In genomic region chr19:19071897-19072296, GRCh38 we compare ENCODE assay signal across 20 cellular contexts.
"Had no signal": no experiment of that assay in that cellular context is flagged by ENCODE, and none has a peak within 500 bp of the region (broad histone marks: within the 10 kb centered on the region; RNA-seq: fewer than 3 reads in every experiment).

No MANE protein-coding gene starts in this region.

- H3K9me3 ChIP-seq: MG63, SK-N-SH had no signal

- H3K4me3 ChIP-seq: MG63 had no signal

- H3K9ac ChIP-seq: SK-N-SH had no signal

- DNase-seq: Karpas-422, KG1, MG63, NCI-H1092 treated with DMSO at 0.1 percent for 48 hours, NCI-H1436, NCI-H187, NCI-H2029, NCI-H2081 treated with DMSO at 0.1 percent for 48 hours, NCI-H2171, NCI-H226, NCI-H446, NCI-H510A, NCI-H524 treated with DMSO at 0.1 percent for 48 hours, NCI-H69, NCI-H774, RPMI8226, SHP77, SK-N-SH, SW 1271 had no signal

- H3K27me3 ChIP-seq: MG63 had no signal

- H3K36me3 ChIP-seq: MG63 had no signal

- FAIRE-seq: RCC 7860 had no signal

- H3K4me2 ChIP-seq: SK-N-SH had no signal
